Comparison of ENCODE assay signal across 8 cellular contexts in genomic region chr19:58399903-58400637, GRCh38. TPM values are rescaled to one million over a fixed set of nuclear protein-coding genes. Genes with fewer than 3 reads are reported as not detected.
DNase-seq lines count a peak whose midpoint lies in the region; ATAC-seq and TF ChIP-seq lines count a peak whose summit lies in the region.

No MANE protein-coding gene starts in this region.

- no peak overlapping the region for H3K27ac ChIP-seq in colonic mucosa
- no peak overlapping the region for H3K27ac ChIP-seq in body of pancreas

- ATAC-seq in body of pancreas, result no peak
- ATAC-seq in activated CD4-positive, CD25-positive, alpha-beta regulatory T cell treated with anti-CD3 and anti-CD28 coated beads, Interleukin-2, amount 50 U/mL, for 24 hours, result no peak
- no peak for ATAC-seq in GM19467 (IDR thresholded peaks at IDR 0.05; ENCODE audit: unreplicated experiment)
- no peak for ATAC-seq in HG02885 (IDR thresholded peaks at IDR 0.05; ENCODE audit: poor library complexity, unreplicated experiment)

- H3K27me3 ChIP-seq in colonic mucosa (peaks cover 23% of the 10 kb centered on the region), body of pancreas (no peaks in the 10 kb centered on the region)

- peak overlapping the region; percentile 72 to 73 for H3K9ac ChIP-seq in colonic mucosa (ENCODE audit: low read depth in 2 of 2, low read length in 2 of 2)

- TF ChIP-seq POLR2A in body of pancreas (IDR thresholded peaks at IDR 0.05), result no peak

- H3K4me3 ChIP-seq in colonic mucosa (peak overlapping the region; percentile 63), body of pancreas (no peak overlapping the region)

- H3K36me3 ChIP-seq in colonic mucosa (peaks cover under 1% of the 10 kb centered on the region), body of pancreas (replicated peaks in 1 of 2; ENCODE audit: insufficient read depth in 1 of 2, low read depth in 2 of 2) (no peaks in the 10 kb centered on the region)

- DNase-seq in COR-L47 (lab: John Stamatoyannopoulos, UW), result peak; percentile 25
- peak; percentile 71 for DNase-seq in NCI-H2196 (lab: John Stamatoyannopoulos, UW; ENCODE audit: unreplicated experiment)
- DNase-seq in colonic mucosa, result no peak
- DNase-seq in occipital lobe (lab: John Stamatoyannopoulos, UW), result peak; percentile 38
- DNase-seq in body of pancreas, result no peak

- intact Hi-C loops in colonic mucosa (cut with DNase I) (no loop called here), body of pancreas (cut with DNase I) (no loop called here)

- H3K9me3 ChIP-seq in colonic mucosa (no peaks in the 10 kb centered on the region), body of pancreas (no peaks in the 10 kb centered on the region)

- 69 to 78% methylated on average over 6 to 9 of the region's 9 CpGs for WGBS in body of pancreas, 2 donors

- no peak for TF ChIP-seq CTCF in colonic mucosa (IDR thresholded peaks at IDR 0.05)
- no peak for TF ChIP-seq CTCF in body of pancreas (IDR thresholded peaks at IDR 0.05)

- H3K4me1 ChIP-seq in colonic mucosa, result peaks cover 8% of the 10 kb centered on the region
- peaks cover 26% of the 10 kb centered on the region for H3K4me1 ChIP-seq in body of pancreas

RNA-seq across cellular contexts. Expression of gene RNF225, which starts 4.6 kb away (rescaled TPM):
- not detected for total RNA-seq in colonic mucosa
- total RNA-seq in occipital lobe, result not detected
- total RNA-seq in body of pancreas, result not detected

RNA-seq across cellular contexts. Expression of gene ZNF584, which starts 8.4 kb away (rescaled TPM):
- total RNA-seq in colonic mucosa, result 1 to 10 TPM; 5.9 to 8.5 TPM
- 14.3 TPM for total RNA-seq in occipital lobe
- total RNA-seq in body of pancreas, result 10 to 100 TPM in 1 of 2 donors, 1 to 10 TPM in 1; 4.9 to 11.5 TPM

RNA-seq across cellular contexts. Expression of gene RPS5, which starts 13.0 kb away (rescaled TPM):
- 100 to 1,000 TPM; 781 to 884 TPM for total RNA-seq in colonic mucosa
- 1,568 TPM for total RNA-seq in occipital lobe
- total RNA-seq in body of pancreas, result 1,000 to 10,000 TPM in 1 of 2 donors, 100 to 1,000 TPM in 1; 577 to 1,133 TPM

RNA-seq across cellular contexts. Expression of gene ZNF837, which starts 19.2 kb away (rescaled TPM):
- 1 to 10 TPM; 1.8 to 2.6 TPM for total RNA-seq in colonic mucosa
- 0.94 TPM for total RNA-seq in occipital lobe
- total RNA-seq in body of pancreas, result 10 to 100 TPM in 1 of 2 donors, 1 to 10 TPM in 1; 7.3 to 15.2 TPM

RNA-seq across cellular contexts. Expression of gene ZNF497, which starts 37.5 kb away (rescaled TPM):
- total RNA-seq in colonic mucosa (1 to 10 TPM in 1 of 2 donors, under 1 TPM in 1; 0.98 to 1.9 TPM), occipital lobe (5.9 TPM), body of pancreas (1 to 10 TPM; 4.6 to 4.7 TPM)

Comparison
In these comparisons a context has a peak if more than half of its experiments do, and no peak if none do; other contexts are left out.
1. DNase-seq: peak in COR-L47 (single experiment), NCI-H2196 (single experiment) and occipital lobe (single experiment); none in colonic mucosa (single experiment) and body of pancreas (0 of 4).